1 cellular context compared by ENCODE assay signal in genomic region chr9:19184144-19184917, GRCh38.
TF ChIP-seq lines count a peak whose summit lies in the region.

No MANE protein-coding gene starts in this region.

TF ChIP-seq in GM12878, 131 proteins besides CTCF, POLR2A, EP300 and RAD21 (continued from another document):
- peak; percentile 59; the same call in 1 of the 2 replicates for TF ChIP-seq RUNX3 (IDR thresholded peaks at IDR 0.05; ENCODE audit: low read length)
- TF ChIP-seq CBFB (IDR thresholded peaks at IDR 0.05; ENCODE audit: low read depth): peak; percentile 63; the same call in 1 of the 2 replicates
- TF ChIP-seq PAX5 (IDR thresholded peaks at IDR 0.05; ENCODE audit: borderline replicate concordance, low read depth, low read length): peak; percentile 55; the same call in 1 of the 2 replicates
- no peak for TF ChIP-seq EED (IDR thresholded peaks at IDR 0.05; ENCODE audit: low read depth)
- peak; percentile 49; the same call in 1 of the 2 replicates for TF ChIP-seq TCF3 (IDR thresholded peaks at IDR 0.05; ENCODE audit: borderline replicate concordance, insufficient read depth, low read depth, low read length)
- TF ChIP-seq SIN3A (IDR thresholded peaks at IDR 0.05; ENCODE audit: low read depth, low read length): no peak
- TF ChIP-seq POU2F2 (IDR thresholded peaks at IDR 0.05; ENCODE audit: borderline replicate concordance, low read depth, low read length): 0 out of 3 replicates have a peak, but pooled peaks have one; percentile 42
- no peak for TF ChIP-seq NRF1 (conservative IDR thresholded peaks at IDR 0.05; ENCODE audit: low read depth, low read length)
- peak in 1 of 2 experiments; percentile 14; a peak in 1 of 3 replicates for TF ChIP-seq EGR1 (IDR thresholded peaks at IDR 0.05; ENCODE audit: borderline replicate concordance in 1 of 2, low read depth in 2 of 2, low read length in 2 of 2)
- no peak for TF ChIP-seq MYC (IDR thresholded peaks at IDR 0.05; ENCODE audit: insufficient read depth, insufficient read length, insufficient replicate concordance, low read length, severe bottlenecking)
